In genomic region chr16:48961546-48961945, GRCh38 we compare ENCODE assay signal across 18 cellular contexts.
"Had no signal": no experiment of that assay in that cellular context is flagged by ENCODE, and none has a peak within 500 bp of the region (broad histone marks: within the 10 kb centered on the region; RNA-seq: fewer than 3 reads in every experiment).

No MANE protein-coding gene starts in this region.

- H3K4me1 Mint-ChIP-seq: activated naive CD4-positive, alpha-beta T cell treated with anti-CD3 and anti-CD28 coated beads, Interleukin-2, amount 50 U/mL, for 24 hours had no signal

- DNase-seq: activated CD4-positive, alpha-beta T cell treated with anti-CD3 and anti-CD28 coated beads for 1 hour; activated CD4-positive, alpha-beta T cell treated with anti-CD3 and anti-CD28 coated beads, Interleukin-2, amount 50 U/mL, for 48 hours; activated T-cell treated with anti-CD3 and anti-CD28 coated beads, Interleukin-2, amount 50 U/mL, for 24 hours; cortex of kidney; effector CD8-positive, alpha-beta T cell; foreskin melanocyte; stimulated activated CD4-positive, alpha-beta T cell treated with anti-CD3 and anti-CD28 coated beads, Interleukin-15, amount 100 ng/mL, for 24 hours; stimulated activated CD4-positive, alpha-beta T cell treated with anti-CD3 and anti-CD28 coated beads, Interleukin-4, amount 100 ng/mL, for 24 hours; stimulated activated naive CD4-positive, alpha-beta T cell; substantia nigra; T-helper 9 cell; transverse colon had no signal

- H3K27ac Mint-ChIP-seq: activated naive CD4-positive, alpha-beta T cell treated with anti-CD3 and anti-CD28 coated beads, Interleukin-2, amount 50 U/mL, for 24 hours; activated T-cell treated with anti-CD3 and anti-CD28 coated beads, Interleukin-2, amount 50 U/mL, for 24 hours; brain; progenitor cell of endocrine pancreas had no signal

- H3K4me3 ChIP-seq: right atrium auricular region, skin epidermis, transverse colon had no signal

- H3K9me3 ChIP-seq: right atrium auricular region, transverse colon had no signal

- H3K27me3 ChIP-seq: right atrium auricular region, transverse colon had no signal

- H3K4me3 Mint-ChIP-seq: activated naive CD4-positive, alpha-beta T cell treated with anti-CD3 and anti-CD28 coated beads, Interleukin-2, amount 50 U/mL, for 24 hours; activated T-cell treated with anti-CD3 and anti-CD28 coated beads, Interleukin-2, amount 50 U/mL, for 24 hours; brain had no signal

- H3K4me1 ChIP-seq: right atrium auricular region, transverse colon had no signal

- H3K27ac ChIP-seq: right atrium auricular region, skin epidermis, transverse colon, VCaP had no signal

- H3K27me3 Mint-ChIP-seq: activated naive CD4-positive, alpha-beta T cell treated with anti-CD3 and anti-CD28 coated beads, Interleukin-2, amount 50 U/mL, for 24 hours; activated T-cell treated with anti-CD3 and anti-CD28 coated beads, Interleukin-2, amount 50 U/mL, for 24 hours had no signal

- H3K36me3 Mint-ChIP-seq: activated naive CD4-positive, alpha-beta T cell treated with anti-CD3 and anti-CD28 coated beads, Interleukin-2, amount 50 U/mL, for 24 hours; brain had no signal

- H3K36me3 ChIP-seq: right atrium auricular region, transverse colon had no signal
